ENCODE assay signal across 23 cellular contexts in the genomic region with DNA sequence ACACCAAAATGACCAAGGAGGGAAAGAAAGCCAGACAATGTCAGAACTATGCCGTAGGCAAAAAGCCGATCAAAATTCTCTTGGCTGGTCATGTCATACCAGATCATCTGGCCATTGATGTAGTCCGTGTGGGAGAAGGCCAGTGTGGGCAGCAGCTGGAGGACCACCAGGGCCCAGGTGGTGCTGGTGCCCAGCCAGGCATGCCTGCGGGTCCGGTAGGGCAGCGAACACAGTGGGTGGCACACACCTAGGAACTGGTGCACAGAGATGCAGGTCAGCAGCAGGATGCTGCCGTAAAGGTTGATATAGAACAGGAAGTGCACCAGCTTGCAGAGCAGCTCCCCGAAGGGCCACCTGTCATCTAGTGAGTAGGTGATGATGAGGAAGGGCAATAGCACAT.
"Had no signal": no experiment of that assay in that cellular context is flagged by ENCODE, and none has a peak within 500 bp of the region (broad histone marks: within the 10 kb centered on the region; RNA-seq: fewer than 3 reads in every experiment).

No MANE protein-coding gene starts in this region.

- ATAC-seq: HepG2 had no signal

- FAIRE-seq: HepG2, RCC 7860 had no signal

- H3K9me2 ChIP-seq: SK-N-SH had no signal

- H3K9me3 ChIP-seq: SK-N-SH had no signal

- H3K9ac ChIP-seq: SK-N-SH had no signal

- DNase-seq: IMR-90, Kasumi-1, KG1, MV-4-11, NCI-H1048, NCI-H1105, NCI-H1417, NCI-H1436 treated with DMSO at 0.1 percent for 48 hours, NCI-H1694, NCI-H187 treated with DMSO at 0.1 percent for 48 hours, NCI-H2081, NCI-H2107, NCI-H226, NCI-H446, NCI-H510A, NCI-H524 treated with DMSO at 0.1 percent for 48 hours, NCI-H69, NCI-H774, RPMI8226, SHP77, SK-N-SH had no signal

- H3K4me2 ChIP-seq: SK-N-SH had no signal
